27 cellular contexts compared by ENCODE assay signal in the genomic region with DNA sequence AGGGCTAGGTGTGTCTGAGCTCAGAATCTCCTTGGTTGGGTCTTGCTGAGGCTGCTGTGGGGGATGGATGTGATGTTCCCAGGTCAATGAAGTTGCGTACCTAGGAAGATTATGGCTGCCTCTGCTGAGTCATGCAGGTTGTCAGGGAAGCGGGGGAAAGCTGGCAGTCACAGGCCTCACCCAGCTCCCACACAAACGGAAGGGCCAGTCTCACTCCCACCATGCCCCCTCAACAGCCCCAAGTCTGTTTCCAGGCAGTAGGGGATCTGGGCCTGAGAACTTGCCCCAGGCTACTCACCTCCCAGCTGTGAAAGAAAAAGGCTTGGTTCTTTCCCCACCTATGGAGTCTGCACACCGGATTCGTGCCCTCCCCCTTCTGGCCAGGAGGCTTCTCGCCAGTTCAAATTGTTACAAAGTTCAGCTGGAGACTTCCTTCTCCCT.
A peak's percentile ranks its signal among the peaks of the same experiment; 100 is the strongest.
DNase-seq lines count a peak whose midpoint lies in the region; ATAC-seq, FAIRE-seq and TF ChIP-seq lines count a peak whose summit lies in the region.
"Had no signal": no experiment of that assay in that cellular context is flagged by ENCODE, and none has a peak within 500 bp of the region (broad histone marks: within the 10 kb centered on the region; RNA-seq: fewer than 3 reads in every experiment).

No MANE protein-coding gene starts in this region.

- peak overlapping the region in 2 of 3 donors; percentile 12 to 15 for H3K4me3 ChIP-seq in right lobe of liver
- no peak overlapping the region for H3K4me3 ChIP-seq in HepG2 (replicated peaks in 1 of 3; ENCODE audit: insufficient read depth in 1 of 3, low read depth in 2 of 3, low read length in 3 of 3)
- no peak overlapping the region for H3K4me3 ChIP-seq in choroid plexus epithelial cell (ENCODE audit: low read depth, low read length)
- H3K4me3 ChIP-seq in brain microvascular endothelial cell (ENCODE audit: low read depth, low read length) = no peak overlapping the region
- H3K4me3 ChIP-seq: body of pancreas, HAP-1, uterus had no signal

- no peak overlapping the region for H3K9ac ChIP-seq in HepG2 (ENCODE audit: insufficient read depth, low read depth, low read length)

- no peak overlapping the region for H3K4me2 ChIP-seq in HepG2 (ENCODE audit: low read depth, low read length)

- H3K36me3 Mint-ChIP-seq in mesothelial cell of epicardium = peaks cover 30% of the 10 kb centered on the region

- POLR2A ChIA-PET in HepG2 (lab: Yijun Ruan, JAX) = no interaction called here

- DNase-seq in right lobe of liver = peak in 2 of 3 donors; percentile 21 to 46
- DNase-seq in HepG2 (ENCODE audit: low spot score) = no peak
- DNase-seq in choroid plexus epithelial cell (ENCODE audit: low read depth) = peak; percentile 41
- DNase-seq in mesothelial cell of epicardium (ENCODE audit: low spot score in 2 of 2, unreplicated experiment in 2 of 2) = no peak
- DNase-seq in SK-N-DZ (ENCODE audit: low spot score) = no peak
- DNase-seq in KG1 (lab: John Stamatoyannopoulos, UW) = no peak
- DNase-seq in DMS114 treated with DMSO at 0.1 percent for 48 hours (lab: John Stamatoyannopoulos, UW; ENCODE audit: unreplicated experiment) = no peak
- DNase-seq in brain microvascular endothelial cell = no peak
- DNase-seq: 8988T; activated CD4-positive, alpha-beta T cell treated with anti-CD3 and anti-CD28 coated beads, Interleukin-2, amount 10 ng/mL, durations not matched to agents 24 days and 14 days; activated CD8-positive, alpha-beta memory T cell treated with anti-CD3 and anti-CD28 coated beads, Interleukin-2, amount 10 ng/mL, durations not matched to agents 7 days and 5 days; activated naive CD8-positive, alpha-beta T cell treated with anti-CD3 and anti-CD28 coated beads, Interleukin-2, amount 50 U/mL, for 24 hours; activated T-cell treated with anti-CD3 and anti-CD28 coated beads, Interleukin-2, amount 50 U/mL, for 48 hours; body of pancreas; CD4-positive, alpha-beta T cell; cerebellar nuclear complex; Kasumi-1; NCI-H146; NCI-H510A treated with DMSO at 0.1 percent for 48 hours; SHP77; stimulated activated CD4-positive, alpha-beta T cell treated with anti-CD3 and anti-CD28 coated beads, Interleukin-4, amount 100 ng/mL, for 4 hours; stimulated activated naive CD4-positive, alpha-beta T cell treated with Interleukin-2 at 50 U/mL for 16 hours; uterus had no signal

- H3K36me3 ChIP-seq in right lobe of liver = no peaks in the 10 kb centered on the region
- H3K36me3 ChIP-seq in HepG2 (replicated peaks in 1 of 2; ENCODE audit: control insufficient read depth in 1 of 2, insufficient read depth in 2 of 2, low read length in 2 of 2) = no peaks in the 10 kb centered on the region
- H3K36me3 ChIP-seq in brain microvascular endothelial cell (replicated peaks) = no peaks in the 10 kb centered on the region
- H3K36me3 ChIP-seq: HAP-1, uterus had no signal

- H3K27me3 Mint-ChIP-seq in mesothelial cell of epicardium (ENCODE audit: low read depth) = no peaks in the 10 kb centered on the region
- H3K27me3 Mint-ChIP-seq: activated CD4-positive, alpha-beta T cell treated with anti-CD3 and anti-CD28 coated beads, Interleukin-2, amount 10 ng/mL, durations not matched to agents 24 days and 14 days; activated CD8-positive, alpha-beta memory T cell treated with anti-CD3 and anti-CD28 coated beads, Interleukin-2, amount 10 ng/mL, durations not matched to agents 7 days and 5 days; activated naive CD8-positive, alpha-beta T cell treated with anti-CD3 and anti-CD28 coated beads, Interleukin-2, amount 50 U/mL, for 24 hours; CD4-positive, alpha-beta T cell had no signal

- TF ChIP-seq RAD21 in HepG2 (CRISPR knock-in tag; IDR thresholded peaks at IDR 0.05) = no peak

- TF ChIP-seq CTCF in right lobe of liver (IDR thresholded peaks at IDR 0.05) = no peak
- no peak for TF ChIP-seq CTCF in HepG2 (CRISPR knock-in tag; IDR thresholded peaks at IDR 0.05)
- TF ChIP-seq CTCF in choroid plexus epithelial cell (conservative IDR thresholded peaks at IDR 0.05; ENCODE audit: low read depth, low read length) = peak; percentile 17
- no peak for TF ChIP-seq CTCF in mesothelial cell of epicardium (IDR thresholded peaks at IDR 0.05; ENCODE audit: unreplicated experiment)
- TF ChIP-seq CTCF in brain microvascular endothelial cell (IDR thresholded peaks at IDR 0.05; ENCODE audit: low read depth, low read length, missing control alignments) = no peak

- no peaks in the 10 kb centered on the region for H3K27me3 ChIP-seq in right lobe of liver
- no peaks in the 10 kb centered on the region for H3K27me3 ChIP-seq in HepG2 (ENCODE audit: control insufficient read depth in 1 of 2, insufficient read depth in 2 of 2, low read length in 2 of 2)
- H3K27me3 ChIP-seq in brain microvascular endothelial cell (replicated peaks) = no peaks in the 10 kb centered on the region
- H3K27me3 ChIP-seq: body of pancreas, uterus had no signal

- H3K9me3 Mint-ChIP-seq in mesothelial cell of epicardium = peaks cover 37% of the 10 kb centered on the region
- H3K9me3 Mint-ChIP-seq: activated CD4-positive, alpha-beta T cell treated with anti-CD3 and anti-CD28 coated beads, Interleukin-2, amount 10 ng/mL, durations not matched to agents 24 days and 14 days; activated naive CD8-positive, alpha-beta T cell treated with anti-CD3 and anti-CD28 coated beads, Interleukin-2, amount 50 U/mL, for 24 hours; CD4-positive, alpha-beta T cell; T-helper 2 cell treated with Interferon-gamma antibody and Interleukin-4, amounts not matched to agents 5 μg/mL and 100 μg/mL, for 36 hours had no signal

- peak overlapping the region; percentile 17 for H3K27ac Mint-ChIP-seq in mesothelial cell of epicardium
- H3K27ac Mint-ChIP-seq: activated CD4-positive, alpha-beta T cell treated with anti-CD3 and anti-CD28 coated beads, Interleukin-2, amount 10 ng/mL, durations not matched to agents 24 days and 14 days; activated CD8-positive, alpha-beta memory T cell treated with anti-CD3 and anti-CD28 coated beads, Interleukin-2, amount 10 ng/mL, durations not matched to agents 7 days and 5 days; activated naive CD8-positive, alpha-beta T cell treated with anti-CD3 and anti-CD28 coated beads, Interleukin-2, amount 50 U/mL, for 24 hours; CD4-positive, alpha-beta T cell; T-helper 2 cell treated with Interferon-gamma antibody and Interleukin-4, amounts not matched to agents 5 μg/mL and 100 μg/mL, for 36 hours had no signal

- CTCF ChIA-PET in HepG2 (lab: Yijun Ruan, JAX; ENCODE audit: low intra/inter-chr PET ratio, low total read pairs) = no interaction called here

- no peak for TF ChIP-seq POLR2A in right lobe of liver (IDR thresholded peaks at IDR 0.05)
- no peak for TF ChIP-seq POLR2A in HepG2 (IDR thresholded peaks at IDR 0.05; ENCODE audit: insufficient read depth in 1 of 2, low read depth in 2 of 2, low read length in 2 of 2)

- ATAC-seq in right lobe of liver (peak; percentile 45 to 84 (median 69)), HepG2 (no peak)
- ATAC-seq: activated CD8-positive, alpha-beta memory T cell treated with anti-CD3 and anti-CD28 coated beads, Interleukin-2, amount 10 ng/mL, durations not matched to agents 7 days and 5 days; activated naive CD8-positive, alpha-beta T cell treated with anti-CD3 and anti-CD28 coated beads, Interleukin-2, amount 50 U/mL, for 24 hours; body of pancreas; sciatic nerve had no signal

- no peak overlapping the region for H3K4me3 Mint-ChIP-seq in mesothelial cell of epicardium
- H3K4me3 Mint-ChIP-seq: activated CD4-positive, alpha-beta T cell treated with anti-CD3 and anti-CD28 coated beads, Interleukin-2, amount 10 ng/mL, durations not matched to agents 24 days and 14 days; activated CD8-positive, alpha-beta memory T cell treated with anti-CD3 and anti-CD28 coated beads, Interleukin-2, amount 10 ng/mL, durations not matched to agents 7 days and 5 days; activated naive CD8-positive, alpha-beta T cell treated with anti-CD3 and anti-CD28 coated beads, Interleukin-2, amount 50 U/mL, for 24 hours; CD4-positive, alpha-beta T cell; T-helper 2 cell treated with Interferon-gamma antibody and Interleukin-4, amounts not matched to agents 5 μg/mL and 100 μg/mL, for 36 hours had no signal

- 67% methylated on average over 4 of the region's 6 CpGs for WGBS in right lobe of liver (ENCODE audit: insufficient coverage, low coverage, low lambda C conversion rate, missing lambda C conversion rate)
- WGBS in HepG2 (ENCODE audit: low lambda C conversion rate) = 93% methylated on average over 3 of the region's 6 CpGs

- no peaks in the 10 kb centered on the region for H3K9me3 ChIP-seq in right lobe of liver
- H3K9me3 ChIP-seq in HepG2 (ENCODE audit: low read length) = no peaks in the 10 kb centered on the region
- H3K9me3 ChIP-seq: body of pancreas, HAP-1, uterus had no signal

- no peaks in the 10 kb centered on the region for H3K79me2 ChIP-seq in HepG2 (ENCODE audit: insufficient read depth, low read length)

- H2AFZ ChIP-seq in HepG2 (ENCODE audit: low read length) = no peak overlapping the region

- no TSS peak for BruUV-seq in HepG2 (replicated peaks; lab: Mats Ljungman, UMichigan)

- H3K4me1 ChIP-seq in right lobe of liver (peaks cover 0 to 10% (median 0%) of the 10 kb centered on the region in 4 donors), HepG2 (ENCODE audit: insufficient read depth, low read length) (no peaks in the 10 kb centered on the region)
- H3K4me1 ChIP-seq: body of pancreas, uterus had no signal

- intact Hi-C loops in right lobe of liver (cut with DNase I) (no loop called here), HepG2 (cut with micrococcal nuclease; ENCODE audit: unreplicated experiment) (no loop called here)

- peaks cover 6% of the 10 kb centered on the region for H3K4me1 Mint-ChIP-seq in mesothelial cell of epicardium

- no peaks in the 10 kb centered on the region for H4K20me1 ChIP-seq in HepG2 (ENCODE audit: insufficient read depth, low read length)

- no peak for TF ChIP-seq EP300 in HepG2 (IDR thresholded peaks at IDR 0.05; ENCODE audit: low read depth in 2 of 2, low read length in 2 of 2)
- no peak for TF ChIP-seq EP300 in HepG2 (CRISPR knock-in tag; IDR thresholded peaks at IDR 0.05; ENCODE audit: borderline replicate concordance)

- in situ Hi-C loops in HepG2 (cut with HindIII; ENCODE audit: extremely low pct_ligation_motif_present, low pct_unique_long_range_greater_than_20kb) (no loop called here), brain microvascular endothelial cell (cut with HindIII; ENCODE audit: low pct_ligation_motif_present, low sequenced_read_pairs) (no loop called here)

- FAIRE-seq in HepG2 (lab: Jason Lieb, UNC) = no peak

- H3K27ac ChIP-seq in right lobe of liver (peak overlapping the region in 1 of 3 donors; percentile 19), HepG2 (ENCODE audit: extremely low read length, insufficient read depth, low read length) (no peak overlapping the region), brain microvascular endothelial cell (no peak overlapping the region)
- H3K27ac ChIP-seq: body of pancreas, uterus, VCaP had no signal

Comparison
In these comparisons a context has a peak if more than half of its experiments do, and no peak if none do; other contexts are left out.
1. DNase-seq: peak in right lobe of liver (2 of 3) and choroid plexus epithelial cell (single experiment); none in HepG2 (single experiment), mesothelial cell of epicardium (0 of 2), SK-N-DZ (single experiment), KG1 (single experiment), DMS114 treated with DMSO at 0.1 percent for 48 hours (single experiment) and brain microvascular endothelial cell (single experiment).
2. H3K4me3 ChIP-seq: peak in right lobe of liver (2 of 3); none in HepG2 (0 of 3), choroid plexus epithelial cell (single experiment) and brain microvascular endothelial cell (single experiment).